22 cellular contexts compared by ENCODE assay signal in the genomic region with DNA sequence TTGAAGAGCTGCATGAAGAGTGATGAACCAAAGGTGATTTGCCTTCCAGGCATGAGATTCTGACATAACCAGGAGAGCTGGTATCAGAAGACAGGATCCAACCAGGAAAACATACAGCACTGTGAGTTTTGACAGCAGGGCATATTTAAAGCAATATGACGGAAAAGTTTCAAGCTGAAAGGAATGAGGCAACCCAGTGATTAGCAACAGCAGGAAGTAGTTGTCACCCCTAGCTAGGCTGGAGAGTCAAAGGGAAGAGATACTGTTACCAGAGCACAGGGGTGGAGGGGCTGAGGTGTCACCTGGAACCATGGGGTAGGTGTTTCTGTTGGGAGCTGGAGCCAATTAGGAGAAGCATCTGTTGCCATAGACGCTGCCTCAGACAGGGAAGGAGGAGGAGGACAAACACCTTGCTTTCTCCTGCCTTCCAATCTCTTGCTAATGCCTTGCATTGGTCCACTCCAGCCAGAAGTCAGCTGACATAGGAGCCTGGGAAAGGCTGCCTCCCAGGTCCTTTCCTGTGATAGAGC.
"Had no signal": no experiment of that assay in that cellular context is flagged by ENCODE, and none has a peak within 500 bp of the region (broad histone marks: within the 10 kb centered on the region; RNA-seq: fewer than 3 reads in every experiment).

No MANE protein-coding gene starts in this region.

- DNase-seq: activated CD4-positive, alpha-beta memory T cell treated with anti-CD3 and anti-CD28 coated beads for 36 hours; activated CD4-positive, alpha-beta T cell treated with anti-CD3 and anti-CD28 coated beads for 36 hours; activated CD8-positive, alpha-beta memory T cell treated with anti-CD3 and anti-CD28 coated beads, Interleukin-2, amount 10 ng/mL, durations not matched to agents 7 days and 5 days; activated effector memory CD4-positive, alpha-beta T cell treated with Interleukin-2 at 50 U/mL for 16 hours; activated naive CD4-positive, alpha-beta T cell treated with anti-CD3 and anti-CD28 coated beads, Interleukin-2, amount 50 U/mL, for 16 hours; activated T-cell treated with anti-CD3 and anti-CD28 coated beads, Interleukin-2, amount 50 U/mL, for 4 hours; dorsolateral prefrontal cortex; kidney glomerular epithelial cell; mesenchymal stem cell; right cardiac atrium; stimulated activated CD4-positive, alpha-beta T cell treated with anti-CD3 and anti-CD28 coated beads, Interleukin-15, amount 100 ng/mL, for 24 hours; stimulated activated CD4-positive, alpha-beta T cell treated with anti-CD3 and anti-CD28 coated beads, Interleukin-4, amount 100 ng/mL, for 1 hour; stimulated activated naive B cell treated with anti-CD40 and anti-IgM and Interleukin-4, amounts not matched to agents 10 μg/mL and 1 μg/mL and 100 μg/mL, for 72 hours; WERI-Rb-1 had no signal

- H3K27ac Mint-ChIP-seq: activated CD4-positive, alpha-beta memory T cell treated with anti-CD3 and anti-CD28 coated beads for 36 hours; activated CD4-positive, alpha-beta T cell treated with anti-CD3 and anti-CD28 coated beads for 36 hours; activated CD8-positive, alpha-beta memory T cell treated with anti-CD3 and anti-CD28 coated beads, Interleukin-2, amount 10 ng/mL, durations not matched to agents 7 days and 5 days; natural killer cell treated with Interleukin-12 subunit alpha and Interleukin-12 subunit beta and Interleukin-15 and Interleukin-18, amount 100 ng/mL, for 72 hours; progenitor cell of endocrine pancreas; stimulated activated naive B cell treated with anti-CD40 and anti-IgM and Interleukin-4, amounts not matched to agents 10 μg/mL and 1 μg/mL and 100 μg/mL, for 72 hours had no signal

- H3K4me1 Mint-ChIP-seq: activated CD4-positive, alpha-beta T cell treated with anti-CD3 and anti-CD28 coated beads for 36 hours; activated CD8-positive, alpha-beta memory T cell treated with anti-CD3 and anti-CD28 coated beads, Interleukin-2, amount 10 ng/mL, durations not matched to agents 7 days and 5 days; stimulated activated naive B cell treated with anti-CD40 and anti-IgM and Interleukin-4, amounts not matched to agents 10 μg/mL and 1 μg/mL and 100 μg/mL, for 72 hours had no signal

- FAIRE-seq: astrocyte had no signal

- H3K27me3 Mint-ChIP-seq: progenitor cell of endocrine pancreas had no signal

- H3K27me3 ChIP-seq: cardiac muscle cell, hepatocyte, tibial nerve, vagina had no signal

- H3K4me2 ChIP-seq: hepatocyte had no signal

- H2AFZ ChIP-seq: hepatocyte had no signal

- H3K36me3 Mint-ChIP-seq: activated CD4-positive, alpha-beta memory T cell treated with anti-CD3 and anti-CD28 coated beads for 36 hours; activated CD8-positive, alpha-beta memory T cell treated with anti-CD3 and anti-CD28 coated beads, Interleukin-2, amount 10 ng/mL, durations not matched to agents 7 days and 5 days; natural killer cell treated with Interleukin-12 subunit alpha and Interleukin-12 subunit beta and Interleukin-15 and Interleukin-18, amount 100 ng/mL, for 72 hours; stimulated activated naive B cell treated with anti-CD40 and anti-IgM and Interleukin-4, amounts not matched to agents 10 μg/mL and 1 μg/mL and 100 μg/mL, for 72 hours had no signal

- H3K27ac ChIP-seq: cardiac muscle cell, dorsolateral prefrontal cortex, hepatocyte, skin epidermis, tibial nerve, vagina, WERI-Rb-1 had no signal

- H3K9me3 ChIP-seq: tibial nerve, vagina had no signal

- H3K4me3 Mint-ChIP-seq: activated CD4-positive, alpha-beta memory T cell treated with anti-CD3 and anti-CD28 coated beads for 36 hours; activated CD4-positive, alpha-beta T cell treated with anti-CD3 and anti-CD28 coated beads for 36 hours; activated CD8-positive, alpha-beta memory T cell treated with anti-CD3 and anti-CD28 coated beads, Interleukin-2, amount 10 ng/mL, durations not matched to agents 7 days and 5 days; activated T-cell treated with anti-CD3 and anti-CD28 coated beads, Interleukin-2, amount 50 U/mL, for 4 hours; natural killer cell treated with Interleukin-12 subunit alpha and Interleukin-12 subunit beta and Interleukin-15 and Interleukin-18, amount 100 ng/mL, for 72 hours; stimulated activated naive B cell treated with anti-CD40 and anti-IgM and Interleukin-4, amounts not matched to agents 10 μg/mL and 1 μg/mL and 100 μg/mL, for 72 hours had no signal

- H3K4me3 ChIP-seq: cardiac muscle cell, dorsolateral prefrontal cortex, hepatocyte, skin epidermis, tibial nerve, vagina had no signal

- H3K9me3 Mint-ChIP-seq: activated CD4-positive, alpha-beta memory T cell treated with anti-CD3 and anti-CD28 coated beads for 36 hours; activated T-cell treated with anti-CD3 and anti-CD28 coated beads, Interleukin-2, amount 50 U/mL, for 4 hours; natural killer cell treated with Interleukin-12 subunit alpha and Interleukin-12 subunit beta and Interleukin-15 and Interleukin-18, amount 100 ng/mL, for 72 hours had no signal

- H3K79me2 ChIP-seq: hepatocyte had no signal

- H3K36me3 ChIP-seq: cardiac muscle cell, tibial nerve, vagina, WERI-Rb-1 had no signal

- H3K4me1 ChIP-seq: tibial nerve, vagina had no signal
